ENCODE assay signal across 17 cellular contexts in the genomic region with DNA sequence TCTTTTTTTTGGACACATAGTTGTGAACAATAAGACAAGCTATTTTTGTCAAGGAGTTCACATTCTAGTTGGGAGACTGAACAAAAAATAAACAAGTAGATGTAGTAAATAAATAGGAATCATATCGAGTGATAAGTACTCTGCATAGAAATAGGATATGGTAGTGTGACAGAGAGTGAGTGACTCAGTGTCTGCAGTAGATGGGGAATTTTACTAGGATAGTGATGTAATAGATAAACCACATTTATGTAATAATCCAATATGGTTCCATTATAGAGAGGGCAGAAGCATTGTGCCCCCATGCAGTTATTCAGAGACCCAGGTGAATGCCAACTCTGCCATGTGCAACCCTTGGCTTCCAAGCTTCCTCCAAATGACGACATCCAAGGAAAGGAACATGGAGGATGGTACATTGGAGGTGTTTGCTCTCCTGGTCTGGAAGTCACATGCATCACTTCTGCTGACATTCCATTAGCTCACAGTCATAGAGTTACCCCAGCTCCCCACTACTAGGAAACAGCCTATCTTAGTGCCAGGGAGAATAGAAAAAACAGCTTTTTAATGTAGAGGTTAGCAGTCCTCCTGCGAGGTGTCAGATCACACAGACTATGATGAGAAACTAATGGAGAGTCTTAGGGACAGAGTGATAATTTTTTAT.
DNase-seq lines count a peak whose midpoint lies in the region; ATAC-seq, FAIRE-seq and TF ChIP-seq lines count a peak whose summit lies in the region.
"Had no signal": no experiment of that assay in that cellular context is flagged by ENCODE, and none has a peak within 500 bp of the region (broad histone marks: within the 10 kb centered on the region; RNA-seq: fewer than 3 reads in every experiment).

No MANE protein-coding gene starts in this region.

- TF ChIP-seq RAD21 in HepG2 (CRISPR knock-in tag; IDR thresholded peaks at IDR 0.05), result no peak

- no peak for FAIRE-seq in HepG2 (lab: Jason Lieb, UNC)
- FAIRE-seq: A204.1, endometrium had no signal

- H3K4me2 ChIP-seq in HepG2 (ENCODE audit: low read depth, low read length), result no peak overlapping the region

- POLR2A ChIA-PET in HepG2 (lab: Yijun Ruan, JAX), result no interaction called here

- no TSS peak for BruUV-seq in HepG2 (replicated peaks; lab: Mats Ljungman, UMichigan)

- DNase-seq in HepG2 (ENCODE audit: low spot score), result no peak
- no peak for DNase-seq in right lobe of liver
- DNase-seq in fibroblast of pulmonary artery (ENCODE audit: low read depth), result peak; percentile 27
- no peak for DNase-seq in vagina (ENCODE audit: extremely low spot score in 2 of 2)
- DNase-seq in activated CD4-positive, alpha-beta T cell treated with anti-CD3 and anti-CD28 coated beads for 1 hour, result no peak
- DNase-seq in stimulated activated CD4-positive, alpha-beta T cell treated with anti-CD3 and anti-CD28 coated beads, Interleukin-4, amount 100 ng/mL, for 24 hours, result no peak
- no peak for DNase-seq in spleen
- DNase-seq: CD4-positive, alpha-beta T cell; glutamatergic neuron; NCI-H2107; NCI-H526; SJCRH30; stimulated activated CD4-positive, alpha-beta T cell treated with anti-CD3 and anti-CD28 coated beads, Interleukin-15, amount 100 ng/mL, for 24 hours; stimulated activated naive CD8-positive, alpha-beta T cell treated with anti-CD3 and anti-CD28 coated beads, Interleukin-15, Interleukin-2, amounts not matched to agents 100 U/mL and 50 U/mL, for 24 hours had no signal

- TF ChIP-seq EP300 in HepG2 (IDR thresholded peaks at IDR 0.05; ENCODE audit: low read depth in 2 of 2, low read length in 2 of 2) (no peak), HepG2 (CRISPR knock-in tag; IDR thresholded peaks at IDR 0.05; ENCODE audit: borderline replicate concordance) (no peak)

- H3K4me3 ChIP-seq in HepG2 (replicated peaks in 1 of 3; ENCODE audit: insufficient read depth in 1 of 3, low read depth in 2 of 3, low read length in 3 of 3) (no peak overlapping the region), right lobe of liver (no peak overlapping the region), fibroblast of pulmonary artery (replicated peaks; ENCODE audit: low read depth, low read length) (no peak overlapping the region), vagina (no peak overlapping the region), spleen (no peak overlapping the region)
- H3K4me3 ChIP-seq: SJCRH30 had no signal

- no peaks in the 10 kb centered on the region for H3K9me3 ChIP-seq in HepG2 (ENCODE audit: low read length)
- H3K9me3 ChIP-seq in right lobe of liver, result no peaks in the 10 kb centered on the region
- no peaks in the 10 kb centered on the region for H3K9me3 ChIP-seq in vagina
- no peaks in the 10 kb centered on the region for H3K9me3 ChIP-seq in spleen
- H3K9me3 ChIP-seq: SJCRH30 had no signal

- no peaks in the 10 kb centered on the region for H3K79me2 ChIP-seq in HepG2 (ENCODE audit: insufficient read depth, low read length)

- TF ChIP-seq CTCF in HepG2 (CRISPR knock-in tag; IDR thresholded peaks at IDR 0.05), result no peak
- no peak for TF ChIP-seq CTCF in right lobe of liver (IDR thresholded peaks at IDR 0.05)
- TF ChIP-seq CTCF in fibroblast of pulmonary artery (IDR thresholded peaks at IDR 0.05; ENCODE audit: low read length, missing control alignments), result no peak
- TF ChIP-seq CTCF in vagina (IDR thresholded peaks at IDR 0.05), result no peak
- TF ChIP-seq CTCF in spleen (IDR thresholded peaks at IDR 0.05 in 8 of 11, conservative IDR thresholded peaks at IDR 0.05 in 3 of 11), result no peak

- no peak overlapping the region for H3K9ac ChIP-seq in HepG2 (ENCODE audit: insufficient read depth, low read depth, low read length)

- TF ChIP-seq POLR2A in HepG2 (IDR thresholded peaks at IDR 0.05; ENCODE audit: insufficient read depth in 1 of 2, low read depth in 2 of 2, low read length in 2 of 2) (no peak), right lobe of liver (IDR thresholded peaks at IDR 0.05) (no peak), vagina (IDR thresholded peaks at IDR 0.05) (no peak), spleen (IDR thresholded peaks at IDR 0.05) (no peak)

- intact Hi-C loops in HepG2 (cut with micrococcal nuclease; ENCODE audit: unreplicated experiment) (no loop called here), right lobe of liver (cut with DNase I) (no loop called here), vagina (cut with DNase I) (no loop called here), spleen (cut with DNase I; ENCODE audit: low total_unique reads) (no loop called here)

- no peak for ATAC-seq in HepG2
- no peak for ATAC-seq in right lobe of liver
- peak; percentile 45 for ATAC-seq in SK-N-SH treated with all-trans-retinoic acid at 6 μM for 48 hours
- ATAC-seq: stimulated activated naive CD8-positive, alpha-beta T cell treated with anti-CD3 and anti-CD28 coated beads, Interleukin-15, Interleukin-2, amounts not matched to agents 100 U/mL and 50 U/mL, for 24 hours had no signal

- H4K20me1 ChIP-seq in HepG2 (ENCODE audit: insufficient read depth, low read length), result no peaks in the 10 kb centered on the region

- in situ Hi-C loops in HepG2 (cut with HindIII; ENCODE audit: extremely low pct_ligation_motif_present, low pct_unique_long_range_greater_than_20kb), result no loop called here

- no peaks in the 10 kb centered on the region for H3K36me3 ChIP-seq in HepG2 (replicated peaks in 1 of 2; ENCODE audit: control insufficient read depth in 1 of 2, insufficient read depth in 2 of 2, low read length in 2 of 2)
- no peaks in the 10 kb centered on the region for H3K36me3 ChIP-seq in right lobe of liver
- no peaks in the 10 kb centered on the region for H3K36me3 ChIP-seq in vagina
- no peaks in the 10 kb centered on the region for H3K36me3 ChIP-seq in spleen
- H3K36me3 ChIP-seq: SJCRH30 had no signal

- 42% methylated on average over 3 of the region's 3 CpGs for WGBS in HepG2 (ENCODE audit: low lambda C conversion rate)
- 85% methylated on average over 2 of the region's 3 CpGs for WGBS in right lobe of liver (ENCODE audit: insufficient coverage, low coverage, low lambda C conversion rate, missing lambda C conversion rate)
- 82 to 94% (median 90%) methylated on average over 3 of the region's 3 CpGs for WGBS in spleen, 5 donors

- no peak overlapping the region for H3K27ac ChIP-seq in HepG2 (ENCODE audit: extremely low read length, insufficient read depth, low read length)
- no peak overlapping the region for H3K27ac ChIP-seq in right lobe of liver
- H3K27ac ChIP-seq in vagina, result peak overlapping the region; percentile 18
- H3K27ac ChIP-seq in spleen, result no peak overlapping the region
- H3K27ac ChIP-seq: SJCRH30 had no signal

- no peak overlapping the region for H2AFZ ChIP-seq in HepG2 (ENCODE audit: low read length)

- H3K4me1 ChIP-seq in HepG2 (ENCODE audit: insufficient read depth, low read length), result no peaks in the 10 kb centered on the region
- H3K4me1 ChIP-seq in right lobe of liver, result no peaks in the 10 kb centered on the region
- H3K4me1 ChIP-seq in vagina, result no peaks in the 10 kb centered on the region
- no peaks in the 10 kb centered on the region for H3K4me1 ChIP-seq in spleen

- no peaks in the 10 kb centered on the region for H3K27me3 ChIP-seq in HepG2 (ENCODE audit: control insufficient read depth in 1 of 2, insufficient read depth in 2 of 2, low read length in 2 of 2)
- H3K27me3 ChIP-seq in right lobe of liver, result no peaks in the 10 kb centered on the region
- H3K27me3 ChIP-seq in vagina, result no peaks in the 10 kb centered on the region
- no peaks in the 10 kb centered on the region for H3K27me3 ChIP-seq in spleen (replicated peaks in 1 of 7)
- H3K27me3 ChIP-seq: SJCRH30 had no signal

- CTCF ChIA-PET in HepG2 (lab: Yijun Ruan, JAX; ENCODE audit: low intra/inter-chr PET ratio, low total read pairs), result no interaction called here

TF ChIP-seq in HepG2, 621 proteins besides CTCF, POLR2A, EP300 and RAD21:
- TF ChIP-seq RFX1 (IDR thresholded peaks at IDR 0.05) (no peak), ATF7 (IDR thresholded peaks at IDR 0.05) (peak; percentile 26; the same call in 1 of the 2 replicates), ATF7 (CRISPR knock-in tag; IDR thresholded peaks at IDR 0.05) (no peak)

TF ChIP-seq in SK-N-SH treated with all-trans-retinoic acid at 6 μM for 48 hours, 23 proteins besides CTCF, POLR2A, EP300 and RAD21 (continues in another document):
- TF ChIP-seq, protein P1, sequence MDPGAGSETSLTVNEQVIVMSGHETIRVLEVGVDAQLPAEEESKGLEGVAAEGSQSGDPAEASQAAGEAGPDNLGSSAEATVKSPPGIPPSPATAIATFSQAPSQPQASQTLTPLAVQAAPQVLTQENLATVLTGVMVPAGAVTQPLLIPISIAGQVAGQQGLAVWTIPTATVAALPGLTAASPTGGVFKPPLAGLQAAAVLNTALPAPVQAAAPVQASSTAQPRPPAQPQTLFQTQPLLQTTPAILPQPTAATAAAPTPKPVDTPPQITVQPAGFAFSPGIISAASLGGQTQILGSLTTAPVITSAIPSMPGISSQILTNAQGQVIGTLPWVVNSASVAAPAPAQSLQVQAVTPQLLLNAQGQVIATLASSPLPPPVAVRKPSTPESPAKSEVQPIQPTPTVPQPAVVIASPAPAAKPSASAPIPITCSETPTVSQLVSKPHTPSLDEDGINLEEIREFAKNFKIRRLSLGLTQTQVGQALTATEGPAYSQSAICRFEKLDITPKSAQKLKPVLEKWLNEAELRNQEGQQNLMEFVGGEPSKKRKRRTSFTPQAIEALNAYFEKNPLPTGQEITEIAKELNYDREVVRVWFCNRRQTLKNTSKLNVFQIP (CRISPR knock-in tag; IDR thresholded peaks at IDR 0.05; ENCODE audit: borderline replicate concordance, low read depth), result no peak
- TF ChIP-seq TCF4 (CRISPR knock-in tag; IDR thresholded peaks at IDR 0.05; ENCODE audit: borderline replicate concordance), result no peak
- TF ChIP-seq GLIS3 (CRISPR knock-in tag; IDR thresholded peaks at IDR 0.05), result no peak
- no peak for TF ChIP-seq ZFP3 (CRISPR knock-in tag; IDR thresholded peaks at IDR 0.05)
- TF ChIP-seq RARB (CRISPR knock-in tag; IDR thresholded peaks at IDR 0.05), result no peak
- no peak for TF ChIP-seq ARNTL (CRISPR knock-in tag; IDR thresholded peaks at IDR 0.05; ENCODE audit: borderline replicate concordance, low read depth)
- TF ChIP-seq ZC3H10 (CRISPR knock-in tag; IDR thresholded peaks at IDR 0.05), result no peak
- TF ChIP-seq TOX (CRISPR knock-in tag; IDR thresholded peaks at IDR 0.05; ENCODE audit: borderline replicate concordance), result no peak
- TF ChIP-seq ESRRG (CRISPR knock-in tag; IDR thresholded peaks at IDR 0.05), result no peak
- TF ChIP-seq ISL1 (CRISPR knock-in tag; IDR thresholded peaks at IDR 0.05), result no peak
- no peak for TF ChIP-seq OSR1 (CRISPR knock-in tag; IDR thresholded peaks at IDR 0.05)
- TF ChIP-seq SNAI2 (CRISPR knock-in tag; IDR thresholded peaks at IDR 0.05), result no peak
